In genomic region chr5:180127682-180128670, GRCh38 we compare ENCODE assay signal across 15 cellular contexts. TPM values are rescaled to one million over a fixed set of nuclear protein-coding genes. Genes with fewer than 3 reads are reported as not detected.
DNase-seq lines count a peak whose midpoint lies in the region; ATAC-seq and TF ChIP-seq lines count a peak whose summit lies in the region.
"Had no signal": no experiment of that assay in that cellular context is flagged by ENCODE, and none has a peak within 500 bp of the region (broad histone marks: within the 10 kb centered on the region; RNA-seq: fewer than 3 reads in every experiment).

No MANE protein-coding gene starts in this region.

- H3K4ac ChIP-seq in H9 (ENCODE audit: low read depth, low read length) (no peak overlapping the region), mesenchymal stem cell (ENCODE audit: low read depth in 1 of 2, low read length in 2 of 2) (no peak overlapping the region)

- no peak for TF ChIP-seq CTCF in H9 (conservative IDR thresholded peaks at IDR 0.05)
- no peak for TF ChIP-seq CTCF in prostate gland (IDR thresholded peaks at IDR 0.05)

- no peaks in the 10 kb centered on the region for H3K79me2 ChIP-seq in H9 (ENCODE audit: insufficient read depth, low read length)

- no peak overlapping the region for H3K4me3 Mint-ChIP-seq in H9
- H3K4me3 Mint-ChIP-seq: CD4-positive, CD25-positive, alpha-beta regulatory T cell; immature natural killer cell; T-helper 1 cell treated with Interleukin-12 subunit alpha and Interleukin-12 subunit beta and Interleukin-4 antibody, amounts not matched to agents 30 μg/mL and 1 μg/mL, for 36 hours had no signal

- H2BK5ac ChIP-seq in H9 (ENCODE audit: insufficient read length, low read length) (no peak overlapping the region), mesenchymal stem cell (ENCODE audit: low read depth, low read length, poor library complexity, severe bottlenecking) (no peak overlapping the region)

- no peak overlapping the region for H3K56ac ChIP-seq in H9 (ENCODE audit: insufficient read length, low read depth, low read length)

- no peak overlapping the region for H3T11ph ChIP-seq in H9 (ENCODE audit: low read length)

- H3K27me3 ChIP-seq in H9 (ENCODE audit: insufficient read depth, low read length) (no peaks in the 10 kb centered on the region), prostate gland (replicated peaks; ENCODE audit: insufficient read depth) (no peaks in the 10 kb centered on the region), mesenchymal stem cell (ENCODE audit: control insufficient read depth in 1 of 2, insufficient read depth in 1 of 2, low read length in 2 of 2) (peaks cover 11 to 73% of the 10 kb centered on the region in 2 experiments)

- no peak overlapping the region for H2AFZ ChIP-seq in H9 (ENCODE audit: low read length)
- H2AFZ ChIP-seq in mesenchymal stem cell (ENCODE audit: low read depth, low read length) = no peak overlapping the region

- H2BK15ac ChIP-seq in H9 (ENCODE audit: low read depth, low read length) = no peak overlapping the region
- H2BK15ac ChIP-seq in mesenchymal stem cell (ENCODE audit: low read depth, poor library complexity, severe bottlenecking) = no peak overlapping the region

- H3K23ac ChIP-seq in H9 (ENCODE audit: insufficient read length, low read depth, low read length) (no peak overlapping the region), mesenchymal stem cell (ENCODE audit: low read length in 2 of 2) (no peak overlapping the region)

- peak; percentile 6 for DNase-seq in Daoy (ENCODE audit: low read depth)
- DNase-seq in H9 = peak; percentile 34
- peak; percentile 14 for DNase-seq in iPS-NIHi7 (ENCODE audit: extremely low spot score)
- peak; percentile 3 for DNase-seq in prostate gland (ENCODE audit: low spot score)
- no peak for DNase-seq in mesenchymal stem cell
- DNase-seq in HuH-7 (ENCODE audit: low spot score) = no peak
- DNase-seq: activated CD4-positive, CD25-positive, alpha-beta regulatory T cell; NCI-H1436 had no signal

- no peaks in the 10 kb centered on the region for H4K20me1 ChIP-seq in H9 (ENCODE audit: control insufficient read depth, insufficient read depth, insufficient read length)

- WGBS in H9 (ENCODE audit: extremely low coverage, insufficient read length, low lambda C conversion rate) = no CpG with 5 or more reads among the region's 25 CpGs
- WGBS in prostate gland = 92% methylated on average over 21 of the region's 25 CpGs
- 87% methylated on average over 25 of the region's 25 CpGs for WGBS in mesenchymal stem cell

- peaks cover 7 to 10% of the 10 kb centered on the region in 2 experiments; a peak in 2 of 4 replicates for H3K4me1 Mint-ChIP-seq in H9
- H3K4me1 Mint-ChIP-seq: CD4-positive, CD25-positive, alpha-beta regulatory T cell had no signal

- H4K8ac ChIP-seq in H9 (replicated peaks; ENCODE audit: insufficient read length, low read depth, low read length) = no peak overlapping the region
- no peak overlapping the region for H4K8ac ChIP-seq in mesenchymal stem cell (ENCODE audit: low read length)

- H3K14ac ChIP-seq in H9 (ENCODE audit: insufficient read depth, low read length) (no peak overlapping the region; the same call in 1 of the 2 replicates), mesenchymal stem cell (ENCODE audit: low read length in 2 of 2) (no peak overlapping the region)

- H3K27ac ChIP-seq in H9 (ENCODE audit: insufficient read length, low read depth, low read length) (no peak overlapping the region), prostate gland (no peak overlapping the region), mesenchymal stem cell (ENCODE audit: low read length, poor library complexity, severe bottlenecking) (no peak overlapping the region)
- H3K27ac ChIP-seq: neutrophil, thoracic aorta had no signal

- no peaks in the 10 kb centered on the region for H3K9me3 Mint-ChIP-seq in H9
- H3K9me3 Mint-ChIP-seq: CD4-positive, CD25-positive, alpha-beta regulatory T cell; immature natural killer cell; T-helper 1 cell treated with Interleukin-12 subunit alpha and Interleukin-12 subunit beta and Interleukin-4 antibody, amounts not matched to agents 30 μg/mL and 1 μg/mL, for 36 hours had no signal

- H3K4me1 ChIP-seq in H9 (ENCODE audit: insufficient read depth, low read length) (no peaks in the 10 kb centered on the region), prostate gland (replicated peaks) (no peaks in the 10 kb centered on the region), mesenchymal stem cell (ENCODE audit: control insufficient read depth, insufficient read depth, low read depth, low read length) (peaks cover 14% of the 10 kb centered on the region)

- no peak overlapping the region for H3K9ac ChIP-seq in H9 (ENCODE audit: extremely low read depth, insufficient read length, low read length)
- no peak overlapping the region for H3K9ac ChIP-seq in mesenchymal stem cell (ENCODE audit: low read length)

- no peak overlapping the region for H4K5ac ChIP-seq in H9 (ENCODE audit: insufficient read length, low read depth, low read length)

- H3K4me3 ChIP-seq in prostate gland = no peak overlapping the region
- H3K4me3 ChIP-seq in mesenchymal stem cell (ENCODE audit: insufficient read depth in 1 of 2, low read depth in 1 of 2, low read length in 2 of 2) = no peak overlapping the region
- H3K4me3 ChIP-seq: esophagus muscularis mucosa, thoracic aorta had no signal

- H3K4me2 ChIP-seq in H9 (ENCODE audit: insufficient read depth, insufficient read length, low read length) = no peak overlapping the region
- H3K4me2 ChIP-seq in mesenchymal stem cell (ENCODE audit: low read length, poor library complexity, severe bottlenecking) = no peak overlapping the region

- H3K23me2 ChIP-seq in H9 (ENCODE audit: insufficient read length, low read depth, low read length, poor library complexity, severe bottlenecking) = no peaks in the 10 kb centered on the region

- H3K36me3 ChIP-seq in prostate gland = no peaks in the 10 kb centered on the region
- no peaks in the 10 kb centered on the region for H3K36me3 ChIP-seq in mesenchymal stem cell (ENCODE audit: control insufficient read depth in 1 of 2, insufficient read depth in 2 of 2, low read depth in 1 of 2, low read length in 2 of 2)
- H3K36me3 ChIP-seq: esophagus muscularis mucosa, neutrophil, thoracic aorta had no signal

- H3K9me3 ChIP-seq in H9 (ENCODE audit: control insufficient read depth, low read depth, low read length) (no peaks in the 10 kb centered on the region), prostate gland (no peaks in the 10 kb centered on the region), mesenchymal stem cell (ENCODE audit: control insufficient read depth, low read length) (no peaks in the 10 kb centered on the region)
- H3K9me3 ChIP-seq: esophagus muscularis mucosa, neutrophil, thoracic aorta had no signal

- H3K27me3 Mint-ChIP-seq in H9 (ENCODE audit: low read depth) = peaks cover 7% of the 10 kb centered on the region

- no peaks in the 10 kb centered on the region for H3K79me1 ChIP-seq in H9 (ENCODE audit: insufficient read depth, low read depth, low read length, poor library complexity, severe bottlenecking)
- H3K79me1 ChIP-seq in mesenchymal stem cell (replicated peaks; ENCODE audit: low read length, poor library complexity, severe bottlenecking) = no peaks in the 10 kb centered on the region

- H3K36me3 Mint-ChIP-seq in H9 (ENCODE audit: insufficient read depth in 1 of 3, low read depth in 3 of 3) = no peaks in the 10 kb centered on the region
- H3K36me3 Mint-ChIP-seq: CD4-positive, CD25-positive, alpha-beta regulatory T cell; immature natural killer cell had no signal

- no peak for TF ChIP-seq POLR2A in prostate gland (IDR thresholded peaks at IDR 0.05)

- no peak overlapping the region for H2BK20ac ChIP-seq in H9 (ENCODE audit: low read depth, low read length, poor library complexity, severe bottlenecking)

- intact Hi-C loops in prostate gland (cut with DNase I) = loop anchor here (2.0 kb wide), 1 partner anchor 81 kb away; the partner anchor contains the start of gene RASGEF1C

- H4K91ac ChIP-seq in H9 (ENCODE audit: insufficient read length, low read depth, low read length) (no peak overlapping the region), mesenchymal stem cell (ENCODE audit: low read length) (no peak overlapping the region)

- no peak overlapping the region for H3K27ac Mint-ChIP-seq in H9
- H3K27ac Mint-ChIP-seq: CD4-positive, CD25-positive, alpha-beta regulatory T cell; immature natural killer cell; T-helper 1 cell treated with Interleukin-12 subunit alpha and Interleukin-12 subunit beta and Interleukin-4 antibody, amounts not matched to agents 30 μg/mL and 1 μg/mL, for 36 hours had no signal

- H2AK5ac ChIP-seq in H9 (ENCODE audit: insufficient read length, low read length) (no peak overlapping the region), mesenchymal stem cell (ENCODE audit: low read length, severe bottlenecking) (no peak overlapping the region)

- H2BK120ac ChIP-seq in H9 (ENCODE audit: low read depth, low read length, poor library complexity, severe bottlenecking) (no peak overlapping the region), mesenchymal stem cell (ENCODE audit: low read depth, low read length) (no peak overlapping the region)

- ATAC-seq in HG03521 (IDR thresholded peaks at IDR 0.05; ENCODE audit: unreplicated experiment) = no peak

- H3K18ac ChIP-seq in H9 (ENCODE audit: insufficient read length, low read depth, low read length) (no peak overlapping the region), mesenchymal stem cell (ENCODE audit: low read depth in 1 of 2, low read length in 2 of 2) (no peak overlapping the region)

- H2BK12ac ChIP-seq in H9 (ENCODE audit: insufficient read length, low read depth, low read length) (no peak overlapping the region), mesenchymal stem cell (ENCODE audit: low read length in 2 of 2) (no peak overlapping the region)

RNA-seq across cellular contexts. Expression of gene RNF130, which starts 56.4 kb away (rescaled TPM):
- 37.4 and 42.2 TPM in 2 replicates for total RNA-seq in Daoy (2014; rRNA removed; shearing (Covaris generic))
- 76.4 and 80.0 TPM in 2 replicates for total RNA-seq in H9 (2021)
- 100 to 1,000 TPM in 1 of 2 donors, 10 to 100 TPM in 1; 83.8 to 116 TPM for total RNA-seq in prostate gland
- polyA plus RNA-seq in mesenchymal stem cell (2013, experiment 1 of 2) = 54.8 TPM
- polyA plus RNA-seq in mesenchymal stem cell (2013, experiment 2 of 2) = 54.6 TPM

Comparison
In these comparisons a context has a peak if more than half of its experiments do, and no peak if none do; other contexts are left out.
1. DNase-seq: peak in Daoy (single experiment), H9 (single experiment), iPS-NIHi7 (single experiment) and prostate gland (single experiment); none in mesenchymal stem cell (single experiment) and HuH-7 (single experiment).